Comparison of ENCODE assay signal across 8 cellular contexts in the genomic region with DNA sequence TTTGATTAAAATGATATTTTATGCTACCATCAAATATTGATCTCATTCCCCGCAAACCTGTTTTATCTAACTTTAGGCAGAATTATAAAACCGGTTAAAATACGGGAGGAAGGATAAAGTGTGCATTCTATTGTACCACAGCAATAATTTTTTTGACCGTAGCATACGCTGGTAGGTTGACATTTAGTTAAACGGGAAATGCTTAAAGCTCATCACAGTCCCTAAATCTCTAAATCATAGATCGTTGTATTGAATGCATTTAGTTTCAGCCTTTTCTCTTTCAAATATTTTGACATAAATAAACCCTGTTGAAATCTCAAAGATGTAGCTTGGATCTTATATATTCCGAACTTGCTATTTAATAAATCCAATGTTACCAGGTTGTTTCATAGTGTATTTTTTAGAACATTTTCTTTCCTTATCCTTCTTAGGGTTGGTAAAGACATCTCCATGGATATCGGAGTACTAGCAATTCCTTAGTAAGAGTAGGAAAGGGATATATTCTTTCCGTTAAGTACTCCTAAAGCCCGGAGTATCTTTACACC. TPM values are rescaled to one million over a fixed set of nuclear protein-coding genes. Genes with fewer than 3 reads are reported as not detected.
A peak's percentile ranks its signal among the peaks of the same experiment; 100 is the strongest.
DNase-seq lines count a peak whose midpoint lies in the region; ATAC-seq and TF ChIP-seq lines count a peak whose summit lies in the region.

No MANE protein-coding gene starts in this region.

- no peak for TF ChIP-seq CTCF in natural killer cell (IDR thresholded peaks at IDR 0.05)
- TF ChIP-seq CTCF in GM13977 (IDR thresholded peaks at IDR 0.05; ENCODE audit: extremely low read depth, insufficient read depth, missing control alignments): no peak

- H3K27ac Mint-ChIP-seq in CD4-positive, alpha-beta memory T cell: peak overlapping the region; percentile 93 to 100 (median 96)
- peak overlapping the region; percentile 99 for H3K27ac Mint-ChIP-seq in central memory CD8-positive, alpha-beta T cell (ENCODE audit: low read depth)
- peak overlapping the region; percentile 98 to 100 for H3K27ac Mint-ChIP-seq in natural killer cell

- H3K36me3 Mint-ChIP-seq in CD4-positive, alpha-beta memory T cell: peaks cover 15 to 45% of the 10 kb centered on the region in 2 donors
- peaks cover 22% of the 10 kb centered on the region for H3K36me3 Mint-ChIP-seq in central memory CD8-positive, alpha-beta T cell (ENCODE audit: insufficient read depth)
- peaks cover 20% of the 10 kb centered on the region for H3K36me3 Mint-ChIP-seq in natural killer cell

- H3K4me3 ChIP-seq in CD4-positive, alpha-beta memory T cell (ENCODE audit: low read length in 2 of 2): peak overlapping the region; percentile 55 to 67

- H3K9me3 Mint-ChIP-seq in CD4-positive, alpha-beta memory T cell: peaks cover 3 to 10% (median 9%) of the 10 kb centered on the region in 8 donors
- H3K9me3 Mint-ChIP-seq in central memory CD8-positive, alpha-beta T cell: no peaks in the 10 kb centered on the region
- peaks cover 3 to 5% of the 10 kb centered on the region in 2 donors for H3K9me3 Mint-ChIP-seq in natural killer cell

- H3K27me3 ChIP-seq in CD4-positive, alpha-beta memory T cell (ENCODE audit: insufficient read depth, low read length): no peaks in the 10 kb centered on the region

- no peaks in the 10 kb centered on the region for H3K9me3 ChIP-seq in CD4-positive, alpha-beta memory T cell (ENCODE audit: control insufficient read depth in 1 of 2, low read length in 2 of 2)

- POLR2A ChIA-PET in CD4-positive, alpha-beta memory T cell (lab: Charles Lee; ENCODE audit: partially characterized antibody): interaction anchor here (0.8 to 5.0 kb wide), 21 partner anchors 16 to 497 kb away, joined by 3 to 63 read pairs (median 6); a partner anchor contains a TSS

- no peak for ATAC-seq in central memory CD8-positive, alpha-beta T cell (replicated peaks; ENCODE audit: extremely low read depth, poor library complexity, severe bottlenecking)
- peak in 1 of 3 donors; percentile 30 for ATAC-seq in natural killer cell
- ATAC-seq in HG03460 (IDR thresholded peaks at IDR 0.05; ENCODE audit: unreplicated experiment): no peak
- ATAC-seq in HG03108 (IDR thresholded peaks at IDR 0.05; ENCODE audit: unreplicated experiment): no peak

- CTCF ChIA-PET in CD4-positive, alpha-beta memory T cell (lab: Charles Lee; ENCODE audit: partially characterized antibody): interaction anchor here (0.9 to 5.4 kb wide), 6 partner anchors 9 to 118 kb away, joined by 3 to 31 read pairs (median 4); a partner anchor contains a TSS

- peak overlapping the region; percentile 83 for H3K27ac ChIP-seq in CD4-positive, alpha-beta memory T cell (ENCODE audit: low read depth, low read length)

- H3K4me3 Mint-ChIP-seq in CD4-positive, alpha-beta memory T cell: peak overlapping the region; percentile 89 to 96 (median 92)
- H3K4me3 Mint-ChIP-seq in central memory CD8-positive, alpha-beta T cell: peak overlapping the region; percentile 92
- H3K4me3 Mint-ChIP-seq in natural killer cell: peak overlapping the region; percentile 98

- peak in 1 of 5 donors; percentile 17 for DNase-seq in CD4-positive, alpha-beta memory T cell
- peak; percentile 25 for DNase-seq in M059J (ENCODE audit: low read depth)
- DNase-seq in central memory CD8-positive, alpha-beta T cell (ENCODE audit: low spot score in 2 of 2): no peak
- no peak for DNase-seq in natural killer cell
- DNase-seq in middle frontal gyrus (ENCODE audit: extremely low spot score, low spot score): no peak
- no peak for DNase-seq in GM13977 (ENCODE audit: low spot score)

- peaks cover 23% of the 10 kb centered on the region for H3K4me1 ChIP-seq in CD4-positive, alpha-beta memory T cell (ENCODE audit: insufficient read depth, low read length)

- no peaks in the 10 kb centered on the region for H3K36me3 ChIP-seq in CD4-positive, alpha-beta memory T cell (ENCODE audit: insufficient read depth, low read length)

- intact Hi-C loops in CD4-positive, alpha-beta memory T cell (cut with micrococcal nuclease): loop anchor here (2.0 to 5.0 kb wide), 4 partner anchors 16 to 744 kb away; a partner anchor contains a TSS
- intact Hi-C loops in natural killer cell (cut with micrococcal nuclease): loop anchor here (2.0 to 10.0 kb wide), 5 partner anchors 16 to 524 kb away; a partner anchor contains a TSS

- in situ Hi-C loops in GM13977 (cut with MboI; ENCODE audit: low pct_unique_long_range_greater_than_20kb, low sequenced_read_pairs, unreplicated experiment): no loop called here

- peaks cover 13 to 45% (median 30%) of the 10 kb centered on the region in 4 donors for H3K4me1 Mint-ChIP-seq in CD4-positive, alpha-beta memory T cell
- peaks cover 50% of the 10 kb centered on the region for H3K4me1 Mint-ChIP-seq in central memory CD8-positive, alpha-beta T cell
- H3K4me1 Mint-ChIP-seq in natural killer cell: peaks cover 50 to 55% of the 10 kb centered on the region in 2 donors

- H3K27me3 Mint-ChIP-seq in CD4-positive, alpha-beta memory T cell: no peaks in the 10 kb centered on the region
- no peaks in the 10 kb centered on the region for H3K27me3 Mint-ChIP-seq in central memory CD8-positive, alpha-beta T cell
- H3K27me3 Mint-ChIP-seq in natural killer cell (ENCODE audit: low read depth in 2 of 2): no peaks in the 10 kb centered on the region

RNA-seq across cellular contexts. Expression of a gene that starts 0.8 kb away (rescaled TPM):
- total RNA-seq in CD4-positive, alpha-beta memory T cell: 10 to 100 TPM; 72.5 to 74.6 TPM
- polyA plus RNA-seq in CD4-positive, alpha-beta memory T cell: 10 to 100 TPM; 42.2 to 79.8 TPM
- 34.4 and 45.5 TPM in 2 replicates for total RNA-seq in M059J (2014; rRNA removed; shearing (Covaris generic))
- total RNA-seq in natural killer cell: 100 to 1,000 TPM; 158 to 302 (median 220) TPM

RNA-seq across cellular contexts. Expression of a gene that starts 12.9 kb away (rescaled TPM):
- not detected for total RNA-seq in CD4-positive, alpha-beta memory T cell
- not detected for polyA plus RNA-seq in CD4-positive, alpha-beta memory T cell
- not detected in 2 replicates for total RNA-seq in M059J (2014; rRNA removed; shearing (Covaris generic))
- total RNA-seq in natural killer cell: not detected

RNA-seq across cellular contexts. Expression of a gene that starts 41.1 kb away (rescaled TPM):
- under 1 TPM; 0.28 to 0.49 TPM for total RNA-seq in CD4-positive, alpha-beta memory T cell
- polyA plus RNA-seq in CD4-positive, alpha-beta memory T cell: 1 to 10 TPM in 1 of 2 donors, under 1 TPM in 1; 0.30 to 1.1 TPM
- 0.69 and 0.98 TPM in 2 replicates for total RNA-seq in M059J (2014; rRNA removed; shearing (Covaris generic))
- total RNA-seq in natural killer cell: 100 to 1,000 TPM; 364 to 424 (median 392) TPM

Comparison
In these comparisons a context has a peak if more than half of its experiments do, and no peak if none do; other contexts are left out.
1. RNA of a gene that starts 41.1 kb away (total RNA-seq): 364 to 424 TPM in natural killer cell; 0.69 to 0.98 TPM in M059J and 0.28 to 0.49 TPM in CD4-positive, alpha-beta memory T cell; every median in the first group is over 100 times any median in the second.
2. Peak in every context shown above with its lines, with median percentiles within 50 percentile points of each other: H3K27ac Mint-ChIP-seq and H3K4me3 Mint-ChIP-seq.